ENCODE assay signal across 22 cellular contexts in genomic region chr2:26475037-26475436, GRCh38. TPM values are rescaled to one million over a fixed set of nuclear protein-coding genes. Genes with fewer than 3 reads are reported as not detected.
A peak's percentile ranks its signal among the peaks of the same experiment; 100 is the strongest.
DNase-seq lines count a peak whose midpoint lies in the region.
"Had no signal": no experiment of that assay in that cellular context is flagged by ENCODE, and none has a peak within 500 bp of the region (broad histone marks: within the 10 kb centered on the region; RNA-seq: fewer than 3 reads in every experiment).

No MANE protein-coding gene starts in this region.

- CTCF ChIA-PET in activated CD4-positive, alpha-beta T cell treated with anti-CD3 and anti-CD28 coated beads, Interleukin-2, amount 10 ng/mL, durations not matched to agents 7 days and 5 days (lab: Charles Lee), result no interaction called here

- no peak overlapping the region for H3K14ac ChIP-seq in neuronal stem cell (ENCODE audit: low read length)

- POLR2A ChIA-PET in activated CD4-positive, alpha-beta T cell treated with anti-CD3 and anti-CD28 coated beads, Interleukin-2, amount 10 ng/mL, durations not matched to agents 7 days and 5 days (lab: Charles Lee), result no interaction called here

- peaks cover 2% of the 10 kb centered on the region for H3K79me1 ChIP-seq in neuronal stem cell (ENCODE audit: low read depth, low read length)

- no peak overlapping the region for H4K8ac ChIP-seq in neuronal stem cell (ENCODE audit: low read depth, low read length)

- no peak overlapping the region for H3K4me3 Mint-ChIP-seq in activated CD4-positive, alpha-beta T cell treated with anti-CD3 and anti-CD28 coated beads, Interleukin-2, amount 10 ng/mL, durations not matched to agents 7 days and 5 days
- H3K4me3 Mint-ChIP-seq: CD8-positive, alpha-beta memory T cell; GM23338; HFFc6; IgD-negative memory B cell had no signal

- H3K27me3 ChIP-seq in H7 (ENCODE audit: control insufficient read depth, insufficient read depth, low read length) (no peaks in the 10 kb centered on the region), neuronal stem cell (ENCODE audit: control insufficient read depth in 3 of 3, insufficient read depth in 3 of 3, low read depth in 1 of 3, low read length in 3 of 3) (no peaks in the 10 kb centered on the region)
- H3K27me3 ChIP-seq: BE2C had no signal

- H3K27ac ChIP-seq in neuronal stem cell (replicated peaks; ENCODE audit: low read length), result no peak overlapping the region

- no peak overlapping the region for H2BK5ac ChIP-seq in neuronal stem cell (ENCODE audit: low read length)

- H3K36me3 Mint-ChIP-seq in activated CD4-positive, alpha-beta T cell treated with anti-CD3 and anti-CD28 coated beads, Interleukin-2, amount 10 ng/mL, durations not matched to agents 7 days and 5 days (ENCODE audit: low read depth), result peaks cover 7% of the 10 kb centered on the region
- H3K36me3 Mint-ChIP-seq: CD4-positive, CD25-positive, alpha-beta regulatory T cell; IgD-negative memory B cell had no signal

- peak overlapping the region; percentile 36 for H2BK12ac ChIP-seq in neuronal stem cell (ENCODE audit: low read length)

- H3K4me1 ChIP-seq in neuronal stem cell (ENCODE audit: control insufficient read depth in 2 of 2, insufficient read depth in 1 of 2, low read depth in 1 of 2, low read length in 2 of 2), result peaks cover 9 to 21% of the 10 kb centered on the region in 2 donors

- H3K4ac ChIP-seq in neuronal stem cell (ENCODE audit: low read length), result no peak overlapping the region

- no peaks in the 10 kb centered on the region for H3K27me3 Mint-ChIP-seq in activated CD4-positive, alpha-beta T cell treated with anti-CD3 and anti-CD28 coated beads, Interleukin-2, amount 10 ng/mL, durations not matched to agents 7 days and 5 days
- H3K27me3 Mint-ChIP-seq: CD8-positive, alpha-beta memory T cell had no signal

- DNase-seq in activated CD4-positive, alpha-beta T cell treated with anti-CD3 and anti-CD28 coated beads, Interleukin-2, amount 10 ng/mL, durations not matched to agents 7 days and 5 days, result no peak
- no peak for DNase-seq in activated CD4-positive, alpha-beta T cell treated with anti-CD3 and anti-CD28 coated beads, Interleukin-2, amount 50 U/mL, for 48 hours
- DNase-seq in H7, result peak; percentile 51
- DNase-seq in NCI-H2171 treated with DMSO at 0.1 percent for 48 hours (lab: John Stamatoyannopoulos, UW), result peak; percentile 34
- DNase-seq in neuronal stem cell (ENCODE audit: low spot score), result no peak
- DNase-seq in NCI-H82 (lab: John Stamatoyannopoulos, UW), result no peak
- no peak for DNase-seq in SKM-1 treated with dmso at 0.1 percent for 144 hours (lab: John Stamatoyannopoulos, UW; ENCODE audit: unreplicated experiment)
- DNase-seq in midbrain (lab: John Stamatoyannopoulos, UW), result no peak
- DNase-seq: ACHN; BE2C; C1 segment of cervical spinal cord; CD4-positive, CD25-positive, alpha-beta regulatory T cell; CD8-positive, alpha-beta memory T cell; COR-L47; DMS153; DMS79; GDM1; HFFc6 had no signal

- H3K27ac Mint-ChIP-seq in activated CD4-positive, alpha-beta T cell treated with anti-CD3 and anti-CD28 coated beads, Interleukin-2, amount 10 ng/mL, durations not matched to agents 7 days and 5 days, result peak overlapping the region; percentile 69
- H3K27ac Mint-ChIP-seq: CD4-positive, CD25-positive, alpha-beta regulatory T cell; CD8-positive, alpha-beta memory T cell; GM23338; HFFc6; IgD-negative memory B cell had no signal

- H2BK15ac ChIP-seq in neuronal stem cell (ENCODE audit: low read length), result peak overlapping the region; percentile 16

- no peak overlapping the region for H2BK120ac ChIP-seq in neuronal stem cell (ENCODE audit: low read depth, low read length)

- H3K4me2 ChIP-seq in neuronal stem cell (ENCODE audit: insufficient read depth, low read length, poor library complexity, severe bottlenecking), result no peak overlapping the region
- H3K4me2 ChIP-seq: GM23338 had no signal

- H2AK5ac ChIP-seq in neuronal stem cell (ENCODE audit: low read depth, low read length), result peak overlapping the region; percentile 91

- WGBS in neuronal stem cell (ENCODE audit: extremely low coverage in 2 of 2, insufficient read length in 2 of 2, insufficient replicate concordance in 1 of 2), 2 donors, result no CpG with 5 or more reads among the region's 6 CpGs

- no peaks in the 10 kb centered on the region for H3K36me3 ChIP-seq in H7 (replicated peaks; ENCODE audit: control insufficient read depth, insufficient read depth, low read length)
- H3K36me3 ChIP-seq in neuronal stem cell (replicated peaks in 1 of 2; ENCODE audit: control insufficient read depth in 2 of 2, insufficient read depth in 2 of 2, low read length in 2 of 2), result peaks cover 0 to 5% of the 10 kb centered on the region in 2 donors
- H3K36me3 ChIP-seq: BE2C had no signal

- no peak overlapping the region for H3K23ac ChIP-seq in neuronal stem cell (ENCODE audit: low read depth, low read length, poor library complexity)

- peaks cover 4% of the 10 kb centered on the region for H3K9me3 Mint-ChIP-seq in activated CD4-positive, alpha-beta T cell treated with anti-CD3 and anti-CD28 coated beads, Interleukin-2, amount 10 ng/mL, durations not matched to agents 7 days and 5 days
- H3K9me3 Mint-ChIP-seq: GM23338 had no signal

- no peak overlapping the region for H3K9ac ChIP-seq in neuronal stem cell (ENCODE audit: low read depth, low read length, poor library complexity)

- peaks cover 3 to 6% of the 10 kb centered on the region in 2 donors for H3K9me3 ChIP-seq in neuronal stem cell (replicated peaks in 1 of 2; ENCODE audit: control insufficient read depth in 2 of 2, insufficient read depth in 1 of 2, low read depth in 1 of 2, low read length in 2 of 2)
- H3K9me3 ChIP-seq: BE2C had no signal

- no peak overlapping the region for H3K18ac ChIP-seq in neuronal stem cell (ENCODE audit: low read length)

- H3K4me3 ChIP-seq in H7 (ENCODE audit: insufficient read depth, low read depth, low read length) (no peak overlapping the region), neuronal stem cell (ENCODE audit: low read length in 2 of 2) (no peak overlapping the region)
- H3K4me3 ChIP-seq: GM23338 had no signal

- no peak overlapping the region for H2AFZ ChIP-seq in neuronal stem cell (ENCODE audit: low read length)
- H2AFZ ChIP-seq: GM23338 had no signal

- no peak overlapping the region for H4K91ac ChIP-seq in neuronal stem cell (ENCODE audit: low read depth, low read length, poor library complexity)

- H3K4me1 Mint-ChIP-seq in activated CD4-positive, alpha-beta T cell treated with anti-CD3 and anti-CD28 coated beads, Interleukin-2, amount 10 ng/mL, durations not matched to agents 7 days and 5 days, result peaks cover 10% of the 10 kb centered on the region

RNA-seq across cellular contexts. Expression of gene OTOF, which starts 2.9 kb away (rescaled TPM):
- 10 to 100 TPM; 11.7 to 12.3 TPM for total RNA-seq in activated CD4-positive, alpha-beta T cell treated with anti-CD3 and anti-CD28 coated beads, Interleukin-2, amount 10 ng/mL, durations not matched to agents 7 days and 5 days
- 0.07 and 0.14 TPM in 2 replicates for total RNA-seq in H7 (2014; rRNA removed; shearing (Covaris generic))
- 0.54 TPM for polyA plus RNA-seq in neuronal stem cell (2013, experiment 1 of 2)
- polyA plus RNA-seq in neuronal stem cell (2013, experiment 2 of 2), result 0.60 TPM
- total RNA-seq: Daoy had no signal
- polyA plus RNA-seq: HepG2, IgD-negative memory B cell had no signal

Comparison
In these comparisons a context has a peak if more than half of its experiments do, and no peak if none do; other contexts are left out.
1. DNase-seq: peak in H7 (single experiment) and NCI-H2171 treated with DMSO at 0.1 percent for 48 hours (single experiment); none in activated CD4-positive, alpha-beta T cell treated with anti-CD3 and anti-CD28 coated beads, Interleukin-2, amount 10 ng/mL, durations not matched to agents 7 days and 5 days (single experiment), activated CD4-positive, alpha-beta T cell treated with anti-CD3 and anti-CD28 coated beads, Interleukin-2, amount 50 U/mL, for 48 hours (0 of 2), neuronal stem cell (single experiment), NCI-H82 (single experiment), SKM-1 treated with dmso at 0.1 percent for 144 hours (single experiment) and midbrain (single experiment).
2. RNA of gene OTOF, which starts 2.9 kb away (total RNA-seq): 11.7 to 12.3 TPM in activated CD4-positive, alpha-beta T cell treated with anti-CD3 and anti-CD28 coated beads, Interleukin-2, amount 10 ng/mL, durations not matched to agents 7 days and 5 days; 0.07 to 0.14 TPM in H7; every median in the first group is over 10 times any median in the second.